Comparison of ENCODE assay signal across 8 cellular contexts in genomic region chr11:46120711-46121327, GRCh38. TPM values are rescaled to one million over a fixed set of nuclear protein-coding genes. Genes with fewer than 3 reads are reported as not detected.
DNase-seq lines count a peak whose midpoint lies in the region; ATAC-seq, FAIRE-seq and TF ChIP-seq lines count a peak whose summit lies in the region.

No MANE protein-coding gene starts in this region.

- no peaks in the 10 kb centered on the region for H3K9me2 ChIP-seq in Karpas-422 (replicated peaks; ENCODE audit: insufficient read depth, low read length)

- intact Hi-C loops in body of pancreas (cut with DNase I) = loop anchor here (10.0 kb wide), 1 partner anchor 204 kb away; no protein-coding TSS in a partner anchor

- H3K9me3 ChIP-seq in Karpas-422 (ENCODE audit: low read length) (no peaks in the 10 kb centered on the region), SJCRH30 (replicated peaks) (no peaks in the 10 kb centered on the region), body of pancreas (no peaks in the 10 kb centered on the region), skeletal muscle satellite cell (replicated peaks; ENCODE audit: low read length) (no peaks in the 10 kb centered on the region)

- no peak for TF ChIP-seq CTCF in body of pancreas (IDR thresholded peaks at IDR 0.05)

- WGBS in body of pancreas, 2 donors = 0% methylated on average over 5 of the region's 5 CpGs

- TF ChIP-seq POLR2A in GM12892 (IDR thresholded peaks at IDR 0.05; ENCODE audit: low read depth, low read length) (no peak), body of pancreas (IDR thresholded peaks at IDR 0.05) (peak in 2 of 3 donors; percentile 55 to 58)

- peak; percentile 65 for FAIRE-seq in GM12892 (lab: Jason Lieb, UNC)

- H3K9ac ChIP-seq in Karpas-422 (ENCODE audit: low read length) = peak overlapping the region; percentile 97
- H3K9ac ChIP-seq in skeletal muscle satellite cell (ENCODE audit: low read depth, low read length) = peak overlapping the region; percentile 71

- H3K36me3 ChIP-seq in Karpas-422 (ENCODE audit: insufficient read depth, low read length) = no peaks in the 10 kb centered on the region
- no peaks in the 10 kb centered on the region for H3K36me3 ChIP-seq in SJCRH30
- no peaks in the 10 kb centered on the region for H3K36me3 ChIP-seq in body of pancreas (replicated peaks in 1 of 2; ENCODE audit: insufficient read depth in 1 of 2, low read depth in 2 of 2)
- H3K36me3 ChIP-seq in skeletal muscle satellite cell (ENCODE audit: insufficient read depth, low read length) = no peaks in the 10 kb centered on the region

- peak overlapping the region; percentile 78 for H3K4me3 ChIP-seq in Karpas-422 (ENCODE audit: low read length)
- peak overlapping the region; percentile 72 for H3K4me3 ChIP-seq in SJCRH30
- H3K4me3 ChIP-seq in body of pancreas = peak overlapping the region; percentile 46 to 57
- H3K4me3 ChIP-seq in skeletal muscle satellite cell (ENCODE audit: low read length) = peak overlapping the region; percentile 87

- peaks cover 48% of the 10 kb centered on the region for H3K79me2 ChIP-seq in Karpas-422 (ENCODE audit: low read length)

- no peak overlapping the region for H2AFZ ChIP-seq in Karpas-422 (ENCODE audit: low read length)

- H3K4me2 ChIP-seq in Karpas-422 (ENCODE audit: low read depth, low read length, poor library complexity, severe bottlenecking) = peak overlapping the region; percentile 97
- H3K4me2 ChIP-seq in skeletal muscle satellite cell (ENCODE audit: low read length) = peak overlapping the region; percentile 97

- no peaks in the 10 kb centered on the region for H4K20me1 ChIP-seq in Karpas-422 (ENCODE audit: insufficient read depth, low read depth, low read length)

- H3K27ac ChIP-seq in Karpas-422 (ENCODE audit: low read length) (peak overlapping the region; percentile 90), SJCRH30 (peak overlapping the region; percentile 20; the same call in 1 of the 2 replicates), body of pancreas (peak overlapping the region; percentile 86 to 96 (median 92))

- DNase-seq in 8988T = peak; percentile 37
- DNase-seq in GM12892 (ENCODE audit: insufficient read length) = no peak
- DNase-seq in Karpas-422 = peak; percentile 73
- DNase-seq in SJCRH30 = peak; percentile 67 to 75
- DNase-seq in body of pancreas = peak; percentile 44 to 54 (median 47)
- peak; percentile 59 for DNase-seq in iPS-NIHi11 (ENCODE audit: low spot score)

- peaks cover 48% of the 10 kb centered on the region for H3K4me1 ChIP-seq in Karpas-422 (ENCODE audit: low read length)
- peaks cover 3% of the 10 kb centered on the region; the same call in 1 of the 2 replicates for H3K4me1 ChIP-seq in SJCRH30
- H3K4me1 ChIP-seq in body of pancreas = peaks cover 39% of the 10 kb centered on the region
- peaks cover 18% of the 10 kb centered on the region for H3K4me1 ChIP-seq in skeletal muscle satellite cell (ENCODE audit: control insufficient read depth, insufficient read depth, low read length)

- H3K27me3 ChIP-seq in Karpas-422 (ENCODE audit: low read length) (no peaks in the 10 kb centered on the region), SJCRH30 (no peaks in the 10 kb centered on the region), body of pancreas (no peaks in the 10 kb centered on the region), skeletal muscle satellite cell (ENCODE audit: control insufficient read depth, insufficient read depth, low read length) (no peaks in the 10 kb centered on the region)

- ATAC-seq in body of pancreas (peak; percentile 41), HG02852 (IDR thresholded peaks at IDR 0.05; ENCODE audit: unreplicated experiment) (no peak)

RNA-seq across cellular contexts. Expression of gene PHF21A, which starts 0.4 kb away (rescaled TPM):
- polyA plus RNA-seq in GM12892 (2012; ENCODE audit: missing spikeins) = 21.3 TPM
- 33.0 and 51.7 TPM in 2 replicates for total RNA-seq in Karpas-422 (2014; rRNA removed; shearing (Covaris generic); ENCODE audit: low replicate concordance)
- 12.8 and 17.3 TPM in 2 replicates for total RNA-seq in SJCRH30 (2014; rRNA removed; shearing (Covaris generic))
- 10 to 100 TPM; 11.7 to 49.4 TPM for total RNA-seq in body of pancreas
- total RNA-seq in skeletal muscle satellite cell (2012; rRNA removed) = 9.1 and 9.6 TPM in 2 replicates

Comparison
In these comparisons a context has a peak if more than half of its experiments do, and no peak if none do; other contexts are left out.
1. H3K27ac ChIP-seq: peak in every context shown above with its lines; median percentile 92 in body of pancreas; 90 in Karpas-422; 20 in SJCRH30.